ENCODE assay signal across 8 cellular contexts in genomic region chr19:2269244-2270156, GRCh38. TPM values are rescaled to one million over a fixed set of nuclear protein-coding genes. Genes with fewer than 3 reads are reported as not detected.
DNase-seq lines count a peak whose midpoint lies in the region; ATAC-seq and TF ChIP-seq lines count a peak whose summit lies in the region.

No MANE protein-coding gene starts in this region.

- no peaks in the 10 kb centered on the region for H3K27me3 Mint-ChIP-seq in endodermal cell (ENCODE audit: insufficient read depth)
- H3K27me3 Mint-ChIP-seq in mesothelial cell of epicardium (ENCODE audit: low read depth): no peaks in the 10 kb centered on the region

- H3K36me3 ChIP-seq in endodermal cell (ENCODE audit: control insufficient read depth, insufficient read depth, low read length): peaks cover 22% of the 10 kb centered on the region

- H3K4me1 Mint-ChIP-seq in endodermal cell: peaks cover 12% of the 10 kb centered on the region
- H3K4me1 Mint-ChIP-seq in mesothelial cell of epicardium: peaks cover 32% of the 10 kb centered on the region

- H3K9ac ChIP-seq in endodermal cell (ENCODE audit: extremely low read depth, low read length, poor library complexity, severe bottlenecking): peak overlapping the region; percentile 96

- TF ChIP-seq CTCF in endodermal cell (conservative IDR thresholded peaks at IDR 0.05) (peak; percentile 42), mesothelial cell of epicardium (IDR thresholded peaks at IDR 0.05; ENCODE audit: unreplicated experiment) (no peak)

- no peaks in the 10 kb centered on the region for H3K9me3 ChIP-seq in endodermal cell (ENCODE audit: control insufficient read depth, low read length)

- H3K9me3 Mint-ChIP-seq in endodermal cell (no peaks in the 10 kb centered on the region), mesothelial cell of epicardium (no peaks in the 10 kb centered on the region)

- peak; percentile 96 for DNase-seq in COLO668 (lab: John Stamatoyannopoulos, UW; ENCODE audit: unreplicated experiment)
- peak; percentile 78 to 100 (median 98) for DNase-seq in HUDEP-2 (lab: John Stamatoyannopoulos, UW; ENCODE audit: unreplicated experiment in 76 of 76)
- peak; percentile 95 for DNase-seq in NOMO-1 treated with dmso at 0.1 percent for 144 hours (lab: John Stamatoyannopoulos, UW; ENCODE audit: unreplicated experiment)
- peak; percentile 97 for DNase-seq in activated CD8-positive, alpha-beta memory T cell treated with anti-CD3 and anti-CD28 coated beads, Interleukin-2, amount 50 U/mL, for 24 hours (ENCODE audit: extremely low read depth)
- peak; percentile 99 for DNase-seq in endodermal cell
- peak; percentile 97 to 100 for DNase-seq in mesothelial cell of epicardium (ENCODE audit: low spot score in 2 of 2, unreplicated experiment in 2 of 2)
- peak; percentile 97 to 99 for DNase-seq in stimulated activated CD8-positive, alpha-beta memory T cell treated with anti-CD3 and anti-CD28 coated beads, Interleukin-15, amount 100 ng/mL, for 4 hours (ENCODE audit: low read depth in 2 of 2)

- H3K36me3 Mint-ChIP-seq in endodermal cell (ENCODE audit: low read depth) (peaks cover 18% of the 10 kb centered on the region), mesothelial cell of epicardium (peaks cover 10% of the 10 kb centered on the region)

- H3K4me1 ChIP-seq in endodermal cell (ENCODE audit: control insufficient read depth, insufficient read depth, low read length): peaks cover 7% of the 10 kb centered on the region

- peak; percentile 40 for ATAC-seq in GM19468 (IDR thresholded peaks at IDR 0.05; ENCODE audit: extremely low read depth, unreplicated experiment)

- H3K27me3 ChIP-seq in endodermal cell (ENCODE audit: control insufficient read depth, insufficient read depth, low read length, poor library complexity, severe bottlenecking): no peaks in the 10 kb centered on the region

- H3K4me3 ChIP-seq in endodermal cell (ENCODE audit: low read length): peak overlapping the region; percentile 86

- H3K27ac ChIP-seq in endodermal cell (ENCODE audit: low read depth, low read length): peak overlapping the region; percentile 91

- H3K27ac Mint-ChIP-seq in endodermal cell (peak overlapping the region; percentile 94), mesothelial cell of epicardium (peak overlapping the region; percentile 93)

- H3K4me3 Mint-ChIP-seq in endodermal cell (peak overlapping the region; percentile 90), mesothelial cell of epicardium (peak overlapping the region; percentile 88)

- 0 to 5% methylated on average over 4 to 103 of the region's 103 CpGs for WGBS in endodermal cell (ENCODE audit: insufficient coverage in 1 of 2, insufficient read length in 1 of 2), 2 experiments

RNA-seq across cellular contexts. Expression of gene PEAK3, which starts 12.5 kb away (rescaled TPM):
- total RNA-seq in endodermal cell (not detected), mesothelial cell of epicardium (0.11 TPM in 1 of 3 replicates, not detected in the others)
- not detected for polyA plus RNA-seq in endodermal cell (2013, experiment 1 of 2)
- polyA plus RNA-seq in endodermal cell (2013, experiment 2 of 2): 0.08 TPM

RNA-seq across cellular contexts. Expression of gene JSRP1, which starts 13.3 kb away (rescaled TPM):
- total RNA-seq in endodermal cell: under 1 TPM; 0.66 to 0.89 TPM
- not detected for polyA plus RNA-seq in endodermal cell (2013, experiment 1 of 2)
- not detected for polyA plus RNA-seq in endodermal cell (2013, experiment 2 of 2)
- 0.80 TPM in 1 of 3 replicates, not detected in the others for total RNA-seq in mesothelial cell of epicardium

RNA-seq across cellular contexts. Expression of gene AMH, which starts 20.4 kb away (rescaled TPM):
- total RNA-seq in endodermal cell (10 to 100 TPM; 20.5 to 35.1 TPM), mesothelial cell of epicardium (42.4 to 50.1 TPM (median 44.5 TPM) in 3 replicates)
- 4.8 TPM for polyA plus RNA-seq in endodermal cell (2013, experiment 1 of 2)
- 5.6 TPM for polyA plus RNA-seq in endodermal cell (2013, experiment 2 of 2)

RNA-seq across cellular contexts. Expression of gene SF3A2, which starts 32.9 kb away (rescaled TPM):
- 100 to 1,000 TPM; 126 to 132 TPM for total RNA-seq in endodermal cell
- 147 TPM for polyA plus RNA-seq in endodermal cell (2013, experiment 1 of 2)
- polyA plus RNA-seq in endodermal cell (2013, experiment 2 of 2): 122 TPM
- total RNA-seq in mesothelial cell of epicardium: 142 to 156 TPM (median 146 TPM) in 3 replicates

RNA-seq across cellular contexts. Expression of gene PLEKHJ1, which starts 33.4 kb away (rescaled TPM):
- total RNA-seq in endodermal cell (100 to 1,000 TPM; 146 to 192 TPM), mesothelial cell of epicardium (73.4 to 75.6 TPM (median 73.8 TPM) in 3 replicates)
- 103 TPM for polyA plus RNA-seq in endodermal cell (2013, experiment 1 of 2)
- polyA plus RNA-seq in endodermal cell (2013, experiment 2 of 2): 96.8 TPM

Comparison
In these comparisons a context has a peak if more than half of its experiments do, and no peak if none do; other contexts are left out.
1. Peak in every context shown above with its lines: DNase-seq, ATAC-seq, H3K4me3 ChIP-seq and H3K27ac ChIP-seq.